ENCODE assay signal across 12 cellular contexts in genomic region chr6:165988306-165988756, GRCh38.
DNase-seq lines count a peak whose midpoint lies in the region; ATAC-seq and TF ChIP-seq lines count a peak whose summit lies in the region.
"Had no signal": no experiment of that assay in that cellular context is flagged by ENCODE, and none has a peak within 500 bp of the region (broad histone marks: within the 10 kb centered on the region; RNA-seq: fewer than 3 reads in every experiment).

No MANE protein-coding gene starts in this region.

- H3K27me3 ChIP-seq in ectodermal cell (ENCODE audit: control insufficient read depth, insufficient read depth, low read length, poor library complexity, severe bottlenecking), result peaks cover 89% of the 10 kb centered on the region
- peaks cover 16% of the 10 kb centered on the region for H3K27me3 ChIP-seq in muscle layer of duodenum (ENCODE audit: low read depth, low read length)
- H3K27me3 ChIP-seq in tibial artery, result peaks cover 0 to 47% of the 10 kb centered on the region in 2 donors

- DNase-seq in DMS 273 (lab: John Stamatoyannopoulos, UW; ENCODE audit: unreplicated experiment) (peak; percentile 5), DMS 273 treated with DMSO at 0.1 percent for 48 hours (lab: John Stamatoyannopoulos, UW) (no peak), tibial artery (no peak), NCI-H1436 treated with DMSO at 0.1 percent for 48 hours (lab: John Stamatoyannopoulos, UW) (no peak), HPDE6-E6E7 (ENCODE audit: extremely low spot score) (no peak)
- DNase-seq: activated B cell treated with CpG ODN at 0.5 μM for 24 hours, activated gamma-delta T cell, GF-D8 had no signal

- WGBS in ectodermal cell, 2 experiments, result 0% methylated on average over 29 of the region's 29 CpGs

- H3K36me3 ChIP-seq in ectodermal cell (ENCODE audit: control insufficient read depth, insufficient read depth, low read length), result no peaks in the 10 kb centered on the region
- no peaks in the 10 kb centered on the region for H3K36me3 ChIP-seq in muscle layer of duodenum (ENCODE audit: control insufficient read depth in 1 of 2, insufficient read depth in 2 of 2, low read length in 2 of 2)
- no peaks in the 10 kb centered on the region for H3K36me3 ChIP-seq in tibial artery

- H3K4me1 ChIP-seq in ectodermal cell (ENCODE audit: control insufficient read depth, insufficient read depth, low read length) (peaks cover 20% of the 10 kb centered on the region), muscle layer of duodenum (ENCODE audit: control insufficient read depth in 1 of 2, insufficient read depth in 2 of 2, low read length in 2 of 2) (no peaks in the 10 kb centered on the region), tibial artery (peaks cover 0 to 32% (median 27%) of the 10 kb centered on the region in 4 donors)

- H3K9me3 ChIP-seq in ectodermal cell (ENCODE audit: control insufficient read depth, low read length) (no peaks in the 10 kb centered on the region), muscle layer of duodenum (ENCODE audit: control insufficient read depth in 1 of 2, low read length in 2 of 2) (no peaks in the 10 kb centered on the region), tibial artery (no peaks in the 10 kb centered on the region)

- intact Hi-C loops in tibial artery (cut with DNase I; ENCODE audit: low total_unique reads), result loop anchor here (5.0 kb wide), 1 partner anchor 101 kb away; no protein-coding TSS in a partner anchor

- H3K27ac ChIP-seq in ectodermal cell (ENCODE audit: insufficient read depth, low read depth, low read length, poor library complexity, severe bottlenecking) (no peak overlapping the region), muscle layer of duodenum (ENCODE audit: low read length) (no peak overlapping the region), tibial artery (no peak overlapping the region)
- H3K27ac ChIP-seq: 22Rv1 had no signal

- H3K4me3 ChIP-seq in ectodermal cell (ENCODE audit: insufficient read depth, low read depth, low read length) (peak overlapping the region; percentile 31), muscle layer of duodenum (ENCODE audit: low read depth in 1 of 2, low read length in 2 of 2) (peak overlapping the region; percentile 38 to 81), tibial artery (peak overlapping the region; percentile 36 to 52)

- no peak for TF ChIP-seq CTCF in tibial artery (IDR thresholded peaks at IDR 0.05)

- no peak for ATAC-seq in HG03571 (IDR thresholded peaks at IDR 0.05; ENCODE audit: unreplicated experiment)
